13 cellular contexts compared by ENCODE assay signal in the genomic region with DNA sequence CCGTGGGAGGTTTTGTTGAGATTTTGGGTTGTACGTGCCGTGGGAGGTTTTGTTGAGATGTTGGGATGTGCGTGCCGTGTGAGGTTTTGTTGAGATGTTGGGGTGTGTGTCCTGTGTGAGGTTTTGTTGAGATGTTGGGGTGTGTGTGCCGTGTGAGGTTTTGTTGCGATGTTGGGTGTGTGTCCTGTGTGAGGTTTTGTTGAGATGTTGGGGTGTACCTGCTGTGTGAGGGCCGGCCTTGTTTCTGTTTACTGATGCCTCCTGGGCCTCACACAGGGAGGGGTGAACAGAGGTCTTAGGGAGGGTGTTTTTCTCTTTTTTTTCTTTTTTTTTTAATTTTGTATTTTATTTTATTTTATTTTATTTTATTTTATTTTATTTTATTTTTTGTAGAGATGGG.
"Had no signal": no experiment of that assay in that cellular context is flagged by ENCODE, and none has a peak within 500 bp of the region (broad histone marks: within the 10 kb centered on the region; RNA-seq: fewer than 3 reads in every experiment).

No MANE protein-coding gene starts in this region.

- H3K9me3 ChIP-seq: breast epithelium, ovary, thyroid gland, uterus had no signal

- ATAC-seq: activated CD4-positive, CD25-positive, alpha-beta regulatory T cell treated with anti-CD3 and anti-CD28 coated beads, Interleukin-2, amount 50 U/mL, for 24 hours; activated T-helper 17 cell treated with anti-CD3 and anti-CD28 coated beads, Interleukin-2, amount 50 U/mL, for 72 hours; stimulated activated memory B cell treated with anti-CD40 and anti-IgM and Interleukin-4, amounts not matched to agents 10 μg/mL and 1 μg/mL and 100 μg/mL, for 72 hours had no signal

- H3K9ac ChIP-seq: neural progenitor cell had no signal

- H3K36me3 ChIP-seq: breast epithelium, neural progenitor cell, ovary, thyroid gland, uterus had no signal

- H3K27ac ChIP-seq: neural progenitor cell had no signal

- H3K27me3 ChIP-seq: breast epithelium, neural progenitor cell, ovary, thyroid gland, uterus had no signal

- DNase-seq: activated naive CD4-positive, alpha-beta T cell treated with Interleukin-2 at 50 U/mL for 16 hours; anterior cingulate cortex; naive B cell; ovary; stimulated activated CD4-positive, alpha-beta T cell treated with anti-CD3 and anti-CD28 coated beads, Interleukin-2, amount 100 ng/mL, for 48 hours; uterus had no signal

- H3K4me3 ChIP-seq: breast epithelium, lung, neural progenitor cell, ovary, thyroid gland, uterus had no signal

- H2AFZ ChIP-seq: neural progenitor cell had no signal
